8 cellular contexts compared by ENCODE assay signal in genomic region chr2:39227628-39228412, GRCh38. TPM values are rescaled to one million over a fixed set of nuclear protein-coding genes. Genes with fewer than 3 reads are reported as not detected.
DNase-seq lines count a peak whose midpoint lies in the region; ATAC-seq and TF ChIP-seq lines count a peak whose summit lies in the region.

No MANE protein-coding gene starts in this region.

- POLR2A ChIA-PET in HEK293 (lab: Yijun Ruan, JAX) = interaction anchor here (0.7 to 1.0 kb wide), 2 partner anchors 103 to 107 kb away, joined by 4 to 5 read pairs; partner anchors contain the start of gene SOS1

- intact Hi-C loops in Right ventricle myocardium superior (cut with DNase I) (loop anchor here (2.0 kb wide), 2 partner anchors 103 to 169 kb away; no protein-coding TSS in a partner anchor), posterior vena cava (cut with DNase I) (loop anchor here (2.0 to 5.0 kb wide), 2 partner anchors 163 to 166 kb away; no protein-coding TSS in a partner anchor)

- no peaks in the 10 kb centered on the region for H3K27me3 Mint-ChIP-seq in activated naive CD8-positive, alpha-beta T cell treated with anti-CD3 and anti-CD28 coated beads for 36 hours

- no peak overlapping the region for H3K27ac ChIP-seq in HEK293 (ENCODE audit: extremely low read depth, low read depth, low read length)

- no peaks in the 10 kb centered on the region for H3K36me3 Mint-ChIP-seq in activated naive CD8-positive, alpha-beta T cell treated with anti-CD3 and anti-CD28 coated beads for 36 hours

- CTCF ChIA-PET in HEK293 (lab: Yijun Ruan, JAX) = interaction anchor here (0.5 to 4.5 kb wide), 28 partner anchors 10 to 1242 kb away, joined by 3 to 221 read pairs (median 4); partner anchors contain the start of gene SOS1

- H3K4me3 Mint-ChIP-seq in activated naive CD8-positive, alpha-beta T cell treated with anti-CD3 and anti-CD28 coated beads for 36 hours = peak overlapping the region; percentile 71

- H3K27ac Mint-ChIP-seq in activated naive CD8-positive, alpha-beta T cell treated with anti-CD3 and anti-CD28 coated beads for 36 hours = peak overlapping the region; percentile 67

- ATAC-seq in Right ventricle myocardium superior (ENCODE audit: poor library complexity) = peak; percentile 90

- H3K4me1 Mint-ChIP-seq in activated naive CD8-positive, alpha-beta T cell treated with anti-CD3 and anti-CD28 coated beads for 36 hours = peaks cover 44% of the 10 kb centered on the region

- H3K9me3 Mint-ChIP-seq in activated naive CD8-positive, alpha-beta T cell treated with anti-CD3 and anti-CD28 coated beads for 36 hours = no peaks in the 10 kb centered on the region

- H3K4me1 ChIP-seq in HEK293 (ENCODE audit: control insufficient read depth, insufficient read depth, low read length) = no peaks in the 10 kb centered on the region

- H3K36me3 ChIP-seq in HEK293 (ENCODE audit: control insufficient read depth in 2 of 2, insufficient read depth in 1 of 2, low read length in 2 of 2) = no peaks in the 10 kb centered on the region

- H3K4me3 ChIP-seq in HEK293 (ENCODE audit: low read depth, low read length) = no peak overlapping the region

- TF ChIP-seq CTCF in HEK293 (tag by site-specific recombination; IDR thresholded peaks at IDR 0.05) = peak; percentile 61

- DNase-seq in GDM1 (lab: John Stamatoyannopoulos, UW) = peak; percentile 51
- peak; percentile 57 for DNase-seq in MV-4-11 (lab: John Stamatoyannopoulos, UW)
- peak; percentile 67 for DNase-seq in SW480 (ENCODE audit: low spot score)
- peak; percentile 83 for DNase-seq in activated naive CD8-positive, alpha-beta T cell treated with anti-CD3 and anti-CD28 coated beads for 36 hours
- peak; percentile 87 for DNase-seq in Right ventricle myocardium superior
- peak; percentile 93 for DNase-seq in posterior vena cava (ENCODE audit: low spot score)
- peak; percentile 84 for DNase-seq in ureter (ENCODE audit: low spot score)

- no peaks in the 10 kb centered on the region for H3K9me3 ChIP-seq in HEK293 (ENCODE audit: control insufficient read depth, insufficient read depth, low read depth, low read length)

TF ChIP-seq in HEK293, 187 proteins besides CTCF, POLR2A, EP300 and RAD21:
- TF ChIP-seq ZNF654 (tag by site-specific recombination; IDR thresholded peaks at IDR 0.05; ENCODE audit: low read depth) (peak; percentile 52), ZNF10 (tag by site-specific recombination; IDR thresholded peaks at IDR 0.05) (0 out of 2 replicates have a peak, but pooled peaks have one; percentile 29), ZNF76 (tag by site-specific recombination; IDR thresholded peaks at IDR 0.05; ENCODE audit: borderline replicate concordance, low read depth) (no peak), PRDM10 (tag by site-specific recombination; IDR thresholded peaks at IDR 0.05) (peak; percentile 52; the same call in 1 of the 2 replicates), GLI4 (tag by site-specific recombination; IDR thresholded peaks at IDR 0.05) (no peak), ZNF362 (tag by site-specific recombination; IDR thresholded peaks at IDR 0.05) (peak; percentile 81), ZNF549 (tag by site-specific recombination; IDR thresholded peaks at IDR 0.05) (no peak), ZNF335 (tag by site-specific recombination; conservative IDR thresholded peaks at IDR 0.05) (no peak; the same call in 1 of the 2 replicates), ELK4 (IDR thresholded peaks at IDR 0.05; ENCODE audit: borderline replicate concordance, low read depth, low read length) (no peak), ZNF114 (tag by site-specific recombination; IDR thresholded peaks at IDR 0.05) (no peak), HOXD13 (CRISPR knock-in tag; IDR thresholded peaks at IDR 0.05; ENCODE audit: borderline replicate concordance) (no peak), ZNF600 (tag by site-specific recombination; IDR thresholded peaks at IDR 0.05) (peak; percentile 78)

RNA-seq across cellular contexts. Expression of gene CDKL4, which starts 15.9 kb away (rescaled TPM):
- under 1 TPM in 1 of 2 experiments, not detected in 1; 0.22 TPM for total RNA-seq in activated naive CD8-positive, alpha-beta T cell treated with anti-CD3 and anti-CD28 coated beads for 36 hours
- total RNA-seq in Right ventricle myocardium superior (not detected), posterior vena cava (1 to 10 TPM in 1 of 2 donors, under 1 TPM in 1; 0.46 to 1.2 TPM), ureter (0.44 TPM)
